Comparison of ENCODE assay signal across 9 cellular contexts in genomic region chr7:67625257-67625713, GRCh38.
DNase-seq lines count a peak whose midpoint lies in the region; ATAC-seq and TF ChIP-seq lines count a peak whose summit lies in the region.
"Had no signal": no experiment of that assay in that cellular context is flagged by ENCODE, and none has a peak within 500 bp of the region (broad histone marks: within the 10 kb centered on the region; RNA-seq: fewer than 3 reads in every experiment).

No MANE protein-coding gene starts in this region.

- H3K4me1 ChIP-seq in BE2C = no peaks in the 10 kb centered on the region; the same call in 1 of the 2 replicates
- peaks cover 0 to 5% (median 2%) of the 10 kb centered on the region in 4 donors for H3K4me1 ChIP-seq in upper lobe of left lung

- ATAC-seq in GM19023 (IDR thresholded peaks at IDR 0.05; ENCODE audit: unreplicated experiment) = peak; percentile 71
- no peak for ATAC-seq in naive B cell (ENCODE audit: low read depth in 2 of 2)
- ATAC-seq in upper lobe of left lung (ENCODE audit: low FRiP score in 2 of 2) = peak; percentile 76 to 92
- ATAC-seq in HG03439 (IDR thresholded peaks at IDR 0.05; ENCODE audit: unreplicated experiment) = no peak

- H3K9me3 ChIP-seq in BE2C = no peaks in the 10 kb centered on the region
- no peaks in the 10 kb centered on the region for H3K9me3 ChIP-seq in upper lobe of left lung
- H3K9me3 ChIP-seq: neutrophil had no signal

- no peak overlapping the region for H3K27ac ChIP-seq in upper lobe of left lung
- H3K27ac ChIP-seq: neutrophil had no signal

- H3K36me3 ChIP-seq in BE2C (no peaks in the 10 kb centered on the region), upper lobe of left lung (no peaks in the 10 kb centered on the region)
- H3K36me3 ChIP-seq: neutrophil had no signal

- DNase-seq in BE2C (peak; percentile 91), NCI-H1930 (lab: John Stamatoyannopoulos, UW) (peak; percentile 71 to 75), UCSD-AML1 (lab: John Stamatoyannopoulos, UW; ENCODE audit: unreplicated experiment) (peak; percentile 11), fibroblast of peridontal ligament (ENCODE audit: extremely low read depth) (peak; percentile 29), naive B cell (peak; percentile 5), upper lobe of left lung (peak; percentile 38 to 66)

- no peak for TF ChIP-seq EP300 in upper lobe of left lung (IDR thresholded peaks at IDR 0.05)

- peaks cover 0 to 7% (median 0%) of the 10 kb centered on the region in 7 donors for H3K9me3 Mint-ChIP-seq in naive B cell

- no peaks in the 10 kb centered on the region for H3K36me3 Mint-ChIP-seq in naive B cell

- no peaks in the 10 kb centered on the region for H3K27me3 ChIP-seq in BE2C
- H3K27me3 ChIP-seq in upper lobe of left lung = no peaks in the 10 kb centered on the region
- H3K27me3 ChIP-seq: neutrophil had no signal

- H3K4me1 Mint-ChIP-seq in naive B cell = peaks cover 2 to 9% (median 6%) of the 10 kb centered on the region in 3 donors

- 8 to 9% methylated on average over 15 of the region's 15 CpGs for WGBS in upper lobe of left lung, 2 donors

- TF ChIP-seq POLR2A in upper lobe of left lung (IDR thresholded peaks at IDR 0.05) = no peak

- no peak overlapping the region for H3K27ac Mint-ChIP-seq in naive B cell

- H3K4me3 ChIP-seq in BE2C (ENCODE audit: low read depth, low read length) (peak overlapping the region; percentile 52), upper lobe of left lung (peak overlapping the region in 2 of 4 donors; percentile 12 to 26)

- peak overlapping the region in 1 of 8 donors; percentile 79 for H3K4me3 Mint-ChIP-seq in naive B cell

- peaks cover 7 to 36% (median 15%) of the 10 kb centered on the region in 3 donors for H3K27me3 Mint-ChIP-seq in naive B cell

- TF ChIP-seq CTCF in BE2C (IDR thresholded peaks at IDR 0.05; ENCODE audit: low read depth, low read length) (peak; percentile 97), upper lobe of left lung (IDR thresholded peaks at IDR 0.05) (peak in 5 of 6 experiments; percentile 59 to 78 (median 75))

Comparison
In these comparisons a context has a peak if more than half of its experiments do, and no peak if none do; other contexts are left out.
1. DNase-seq: peak in every context shown above with its lines; median percentile 91 in BE2C; 73 in NCI-H1930; 52 in upper lobe of left lung; 29 in fibroblast of peridontal ligament; 11 in UCSD-AML1; 5 in naive B cell.
2. ATAC-seq: peak in GM19023 (single experiment) and upper lobe of left lung (2 of 2); none in naive B cell (0 of 2) and HG03439 (single experiment).